In the genomic region with DNA sequence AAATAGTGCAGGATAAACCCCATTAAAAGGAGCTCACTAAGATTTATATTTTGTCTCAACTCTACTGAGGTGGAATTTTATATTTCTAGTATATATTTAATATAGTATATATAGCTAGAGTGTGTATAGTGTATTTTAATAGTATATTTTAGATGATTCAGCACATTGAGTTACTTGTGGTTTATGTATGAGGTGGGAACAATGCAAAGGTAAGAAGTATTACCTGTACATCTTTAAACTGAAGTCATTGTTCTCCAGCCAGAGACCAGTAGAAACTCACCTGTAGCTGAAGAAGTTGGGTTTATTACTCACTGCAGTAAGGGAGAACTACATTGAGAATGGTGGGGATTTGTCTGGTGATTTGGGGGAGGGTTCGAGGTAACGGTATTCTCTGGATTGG, we compare ENCODE assay signal across 19 cellular contexts. TPM values are rescaled to one million over a fixed set of nuclear protein-coding genes. Genes with fewer than 3 reads are reported as not detected.
A peak's percentile ranks its signal among the peaks of the same experiment; 100 is the strongest.
DNase-seq lines count a peak whose midpoint lies in the region; ATAC-seq and TF ChIP-seq lines count a peak whose summit lies in the region.
"Had no signal": no experiment of that assay in that cellular context is flagged by ENCODE, and none has a peak within 500 bp of the region (broad histone marks: within the 10 kb centered on the region; RNA-seq: fewer than 3 reads in every experiment).

No MANE protein-coding gene starts in this region.

- TF ChIP-seq CTCF in WTC11 (IDR thresholded peaks at IDR 0.05), result no peak
- no peak for TF ChIP-seq CTCF in right lobe of liver (IDR thresholded peaks at IDR 0.05)
- no peak for TF ChIP-seq CTCF in GM10248 (IDR thresholded peaks at IDR 0.05; ENCODE audit: control extremely low read depth, extremely low read depth, low read depth, missing control alignments)

- intact Hi-C loops in right lobe of liver (cut with DNase I), result no loop called here

- H3K4me3 Mint-ChIP-seq in activated naive CD8-positive, alpha-beta T cell, result no peak overlapping the region
- H3K4me3 Mint-ChIP-seq in activated naive CD8-positive, alpha-beta T cell treated with anti-CD3 and anti-CD28 coated beads for 36 hours, result no peak overlapping the region
- H3K4me3 Mint-ChIP-seq in WTC11, result no peak overlapping the region

- H3K9me3 Mint-ChIP-seq in activated naive CD8-positive, alpha-beta T cell (ENCODE audit: low read depth), result no peaks in the 10 kb centered on the region
- no peaks in the 10 kb centered on the region for H3K9me3 Mint-ChIP-seq in activated naive CD8-positive, alpha-beta T cell treated with anti-CD3 and anti-CD28 coated beads for 36 hours
- no peaks in the 10 kb centered on the region for H3K9me3 Mint-ChIP-seq in WTC11

- H3K4me3 ChIP-seq in right lobe of liver, result no peak overlapping the region
- H3K4me3 ChIP-seq in urinary bladder (ENCODE audit: low read depth, low read length), result no peak overlapping the region
- H3K4me3 ChIP-seq: GM23248, Peyer's patch, SK-N-MC had no signal

- no peaks in the 10 kb centered on the region for H3K27me3 ChIP-seq in right lobe of liver
- H3K27me3 ChIP-seq: Peyer's patch had no signal

- TF ChIP-seq POLR2A in right lobe of liver (IDR thresholded peaks at IDR 0.05), result no peak

- no peaks in the 10 kb centered on the region for H3K9me3 ChIP-seq in right lobe of liver
- H3K9me3 ChIP-seq: Caco-2, Peyer's patch had no signal

- H3K36me3 ChIP-seq in right lobe of liver (peaks cover 0 to 4% (median 0%) of the 10 kb centered on the region in 4 donors), urinary bladder (ENCODE audit: insufficient read depth) (no peaks in the 10 kb centered on the region)

- peak; percentile 26 for ATAC-seq in WTC11
- no peak for ATAC-seq in right lobe of liver
- ATAC-seq: HCT116, Right ventricle myocardium inferior had no signal

- POLR2A ChIA-PET in WTC11 (lab: Charles Lee) (interaction anchor here (0.6 to 1.3 kb wide), 2 partner anchors 16 to 1921 kb away, joined by 3 to 6 read pairs; partner anchors contain the start of gene ETNK1), GM10248 (lab: Yijun Ruan, JAX) (no interaction called here)

- peaks cover 57% of the 10 kb centered on the region for H3K4me1 Mint-ChIP-seq in activated naive CD8-positive, alpha-beta T cell (ENCODE audit: low read depth)
- H3K4me1 Mint-ChIP-seq in activated naive CD8-positive, alpha-beta T cell treated with anti-CD3 and anti-CD28 coated beads for 36 hours, result peaks cover 36% of the 10 kb centered on the region
- peaks cover 29% of the 10 kb centered on the region for H3K4me1 Mint-ChIP-seq in WTC11

- peaks cover 2% of the 10 kb centered on the region for H3K36me3 Mint-ChIP-seq in activated naive CD8-positive, alpha-beta T cell
- peaks cover 13% of the 10 kb centered on the region for H3K36me3 Mint-ChIP-seq in activated naive CD8-positive, alpha-beta T cell treated with anti-CD3 and anti-CD28 coated beads for 36 hours
- H3K36me3 Mint-ChIP-seq in WTC11, result no peaks in the 10 kb centered on the region

- no peak for DNase-seq in activated naive CD8-positive, alpha-beta T cell treated with anti-CD3 and anti-CD28 coated beads for 36 hours
- DNase-seq in WTC11 (ENCODE audit: low spot score), result no peak
- no peak for DNase-seq in right lobe of liver
- no peak for DNase-seq in caudate nucleus (lab: John Stamatoyannopoulos, UW)
- no peak for DNase-seq in GM10248 (ENCODE audit: extremely low spot score)
- DNase-seq in DMS 273 treated with DMSO at 0.1 percent for 48 hours (lab: John Stamatoyannopoulos, UW), result no peak
- DNase-seq: C1 segment of cervical spinal cord, Caco-2, GM23248, KG1, NCI-H1417 treated with DMSO at 0.1 percent for 48 hours, NCI-H1930, NCI-H524, Peyer's patch had no signal

- H3K27ac Mint-ChIP-seq in activated naive CD8-positive, alpha-beta T cell, result peak overlapping the region; percentile 1
- H3K27ac Mint-ChIP-seq in activated naive CD8-positive, alpha-beta T cell treated with anti-CD3 and anti-CD28 coated beads for 36 hours, result no peak overlapping the region
- no peak overlapping the region for H3K27ac Mint-ChIP-seq in WTC11

- H3K27ac ChIP-seq in right lobe of liver (peak overlapping the region; percentile 9 to 64 (median 63)), urinary bladder (ENCODE audit: low read depth) (peak overlapping the region; percentile 38), caudate nucleus (ENCODE audit: low read depth, low read length) (no peak overlapping the region)
- H3K27ac ChIP-seq: GM23248, Peyer's patch, SK-N-MC had no signal

- CTCF ChIA-PET in WTC11 (lab: Charles Lee) (interaction anchor here (0.8 to 1.9 kb wide), 2 partner anchors 44 to 111 kb away, joined by 3 to 10 read pairs; no protein-coding TSS in a partner anchor), GM10248 (lab: Yijun Ruan, JAX) (interaction anchor here (1.0 to 1.6 kb wide), 5 partner anchors 12 to 181 kb away, joined by 3 read pairs; partner anchors contain the start of gene C2CD5)

- WGBS in right lobe of liver (ENCODE audit: insufficient coverage, low coverage, low lambda C conversion rate, missing lambda C conversion rate), result 95% methylated on average over 2 of the region's 2 CpGs
- 94% methylated on average over 2 of the region's 2 CpGs for WGBS in urinary bladder

- H3K4me1 ChIP-seq in right lobe of liver (peaks cover 0 to 17% (median 2%) of the 10 kb centered on the region in 4 donors), urinary bladder (ENCODE audit: insufficient read depth) (no peaks in the 10 kb centered on the region)
- H3K4me1 ChIP-seq: Caco-2, Peyer's patch had no signal

- no peaks in the 10 kb centered on the region for H3K27me3 Mint-ChIP-seq in activated naive CD8-positive, alpha-beta T cell
- no peaks in the 10 kb centered on the region for H3K27me3 Mint-ChIP-seq in activated naive CD8-positive, alpha-beta T cell treated with anti-CD3 and anti-CD28 coated beads for 36 hours
- H3K27me3 Mint-ChIP-seq in WTC11 (ENCODE audit: low read depth), result no peaks in the 10 kb centered on the region

TF ChIP-seq in WTC11, 78 proteins besides CTCF, POLR2A, EP300 and RAD21 (continues in another document):
- TF ChIP-seq, protein P1, sequence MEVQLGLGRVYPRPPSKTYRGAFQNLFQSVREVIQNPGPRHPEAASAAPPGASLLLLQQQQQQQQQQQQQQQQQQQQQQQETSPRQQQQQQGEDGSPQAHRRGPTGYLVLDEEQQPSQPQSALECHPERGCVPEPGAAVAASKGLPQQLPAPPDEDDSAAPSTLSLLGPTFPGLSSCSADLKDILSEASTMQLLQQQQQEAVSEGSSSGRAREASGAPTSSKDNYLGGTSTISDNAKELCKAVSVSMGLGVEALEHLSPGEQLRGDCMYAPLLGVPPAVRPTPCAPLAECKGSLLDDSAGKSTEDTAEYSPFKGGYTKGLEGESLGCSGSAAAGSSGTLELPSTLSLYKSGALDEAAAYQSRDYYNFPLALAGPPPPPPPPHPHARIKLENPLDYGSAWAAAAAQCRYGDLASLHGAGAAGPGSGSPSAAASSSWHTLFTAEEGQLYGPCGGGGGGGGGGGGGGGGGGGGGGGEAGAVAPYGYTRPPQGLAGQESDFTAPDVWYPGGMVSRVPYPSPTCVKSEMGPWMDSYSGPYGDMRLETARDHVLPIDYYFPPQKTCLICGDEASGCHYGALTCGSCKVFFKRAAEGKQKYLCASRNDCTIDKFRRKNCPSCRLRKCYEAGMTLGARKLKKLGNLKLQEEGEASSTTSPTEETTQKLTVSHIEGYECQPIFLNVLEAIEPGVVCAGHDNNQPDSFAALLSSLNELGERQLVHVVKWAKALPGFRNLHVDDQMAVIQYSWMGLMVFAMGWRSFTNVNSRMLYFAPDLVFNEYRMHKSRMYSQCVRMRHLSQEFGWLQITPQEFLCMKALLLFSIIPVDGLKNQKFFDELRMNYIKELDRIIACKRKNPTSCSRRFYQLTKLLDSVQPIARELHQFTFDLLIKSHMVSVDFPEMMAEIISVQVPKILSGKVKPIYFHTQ (CRISPR knock-in tag; IDR thresholded peaks at IDR 0.05), result no peak
- TF ChIP-seq ZSCAN18 (CRISPR knock-in tag; IDR thresholded peaks at IDR 0.05), result no peak
- no peak for TF ChIP-seq EMX1 (CRISPR knock-in tag; IDR thresholded peaks at IDR 0.05)
- TF ChIP-seq PREB (CRISPR knock-in tag; IDR thresholded peaks at IDR 0.05; ENCODE audit: borderline replicate concordance), result no peak
- TF ChIP-seq HMGXB4 (CRISPR knock-in tag; IDR thresholded peaks at IDR 0.05), result no peak
- TF ChIP-seq IRF2 (CRISPR knock-in tag; IDR thresholded peaks at IDR 0.05; ENCODE audit: borderline replicate concordance, low read depth), result no peak

RNA-seq across cellular contexts. Expression of gene ETNK1, which starts 15.9 kb away (rescaled TPM):
- total RNA-seq in activated naive CD8-positive, alpha-beta T cell treated with anti-CD3 and anti-CD28 coated beads for 36 hours, result 10 to 100 TPM; 51.7 to 52.7 TPM
- total RNA-seq in WTC11 (2021) (68.8 to 81.3 TPM (median 79.2 TPM) in 3 replicates), right lobe of liver (10 to 100 TPM; 24.1 to 65.3 (median 34.8) TPM), urinary bladder (84.3 TPM)
- 10.3 TPM for polyA plus RNA-seq in urinary bladder
